ENCODE assay signal across 12 cellular contexts in genomic region chr10:63105811-63106755, GRCh38. TPM values are rescaled to one million over a fixed set of nuclear protein-coding genes. Genes with fewer than 3 reads are reported as not detected.
DNase-seq lines count a peak whose midpoint lies in the region; ATAC-seq and TF ChIP-seq lines count a peak whose summit lies in the region.
"Had no signal": no experiment of that assay in that cellular context is flagged by ENCODE, and none has a peak within 500 bp of the region (broad histone marks: within the 10 kb centered on the region; RNA-seq: fewer than 3 reads in every experiment).

No MANE protein-coding gene starts in this region.

- H3K27me3 Mint-ChIP-seq in osteocyte (ENCODE audit: unreplicated experiment) (no peaks in the 10 kb centered on the region), glutamatergic neuron (ENCODE audit: unreplicated experiment) (peaks cover 1% of the 10 kb centered on the region)

- H3K27ac Mint-ChIP-seq in osteocyte (ENCODE audit: unreplicated experiment) (peak overlapping the region; percentile 63), glutamatergic neuron (ENCODE audit: unreplicated experiment) (no peak overlapping the region)
- H3K27ac Mint-ChIP-seq: activated naive CD8-positive, alpha-beta T cell treated with anti-CD3 and anti-CD28 coated beads for 36 hours; CD8-positive, alpha-beta T cell had no signal

- H3K4me3 ChIP-seq in adipocyte (ENCODE audit: low read length) = peak overlapping the region; percentile 64
- H3K4me3 ChIP-seq in thyroid gland (replicated peaks in 1 of 3) = no peak overlapping the region
- no peak overlapping the region for H3K4me3 ChIP-seq in H7 (ENCODE audit: insufficient read depth, low read depth, low read length)

- H3K36me3 Mint-ChIP-seq in osteocyte (ENCODE audit: unreplicated experiment) (no peaks in the 10 kb centered on the region), glutamatergic neuron (ENCODE audit: unreplicated experiment) (no peaks in the 10 kb centered on the region)
- H3K36me3 Mint-ChIP-seq: activated naive CD8-positive, alpha-beta T cell treated with anti-CD3 and anti-CD28 coated beads for 36 hours; CD8-positive, alpha-beta T cell had no signal

- TF ChIP-seq CTCF in foreskin keratinocyte (conservative IDR thresholded peaks at IDR 0.05) = no peak
- no peak for TF ChIP-seq CTCF in osteocyte (IDR thresholded peaks at IDR 0.05)
- TF ChIP-seq CTCF in glutamatergic neuron (IDR thresholded peaks at IDR 0.05; ENCODE audit: partially characterized antibody, unreplicated experiment) = no peak
- TF ChIP-seq CTCF in thyroid gland (IDR thresholded peaks at IDR 0.05) = no peak
- TF ChIP-seq CTCF in GM10266 (IDR thresholded peaks at IDR 0.05; ENCODE audit: control insufficient read depth, insufficient read depth, low read depth, missing control alignments) = no peak

- no peaks in the 10 kb centered on the region for H3K9me3 ChIP-seq in adipocyte (ENCODE audit: control insufficient read depth, low read length)
- no peaks in the 10 kb centered on the region for H3K9me3 ChIP-seq in thyroid gland

- no peaks in the 10 kb centered on the region for H3K27me3 ChIP-seq in adipocyte (replicated peaks; ENCODE audit: control insufficient read depth, insufficient read depth, low read length)
- no peaks in the 10 kb centered on the region for H3K27me3 ChIP-seq in foreskin keratinocyte
- no peaks in the 10 kb centered on the region for H3K27me3 ChIP-seq in thyroid gland
- no peaks in the 10 kb centered on the region for H3K27me3 ChIP-seq in H7 (ENCODE audit: control insufficient read depth, insufficient read depth, low read length)

- intact Hi-C loops in thyroid gland (cut with DNase I) = no loop called here

- DNase-seq in ELR (ENCODE audit: low read depth) = peak; percentile 74
- DNase-seq in adipocyte (ENCODE audit: low read depth) = peak; percentile 56
- peak; percentile 58 to 83 for DNase-seq in foreskin keratinocyte
- no peak for DNase-seq in osteocyte (ENCODE audit: extremely low spot score, unreplicated experiment)
- DNase-seq in glutamatergic neuron = no peak
- no peak for DNase-seq in thyroid gland
- DNase-seq in GM10266 (ENCODE audit: extremely low spot score) = no peak
- DNase-seq in H7 = no peak
- DNase-seq: activated CD4-positive, alpha-beta T cell treated with anti-CD3 and anti-CD28 coated beads for 1 hour; activated naive CD8-positive, alpha-beta T cell treated with anti-CD3 and anti-CD28 coated beads for 36 hours; CD8-positive, alpha-beta T cell; OCI-M1 had no signal

- H3K4me1 ChIP-seq in adipocyte (ENCODE audit: control insufficient read depth, insufficient read depth, low read length) (peaks cover 13% of the 10 kb centered on the region), foreskin keratinocyte (peaks cover 14% of the 10 kb centered on the region), thyroid gland (no peaks in the 10 kb centered on the region)

- no peaks in the 10 kb centered on the region for H3K36me3 ChIP-seq in adipocyte (ENCODE audit: control insufficient read depth, insufficient read depth, low read length, severe bottlenecking)
- H3K36me3 ChIP-seq in thyroid gland = no peaks in the 10 kb centered on the region
- H3K36me3 ChIP-seq in H7 (replicated peaks; ENCODE audit: control insufficient read depth, insufficient read depth, low read length) = no peaks in the 10 kb centered on the region

- H3K4me3 Mint-ChIP-seq in osteocyte (ENCODE audit: unreplicated experiment) (no peak overlapping the region), glutamatergic neuron (ENCODE audit: unreplicated experiment) (no peak overlapping the region)
- H3K4me3 Mint-ChIP-seq: activated naive CD8-positive, alpha-beta T cell treated with anti-CD3 and anti-CD28 coated beads for 36 hours; CD8-positive, alpha-beta T cell had no signal

- H3K9me3 Mint-ChIP-seq in osteocyte (ENCODE audit: unreplicated experiment) = no peaks in the 10 kb centered on the region
- peaks cover 7% of the 10 kb centered on the region for H3K9me3 Mint-ChIP-seq in glutamatergic neuron (ENCODE audit: unreplicated experiment)
- H3K9me3 Mint-ChIP-seq: activated naive CD8-positive, alpha-beta T cell treated with anti-CD3 and anti-CD28 coated beads for 36 hours; CD8-positive, alpha-beta T cell had no signal

- peak overlapping the region; percentile 97 for H3K27ac ChIP-seq in foreskin keratinocyte
- H3K27ac ChIP-seq in thyroid gland = no peak overlapping the region

- peak overlapping the region; percentile 83 for H3K9ac ChIP-seq in adipocyte (ENCODE audit: low read length)

- H3K4me1 Mint-ChIP-seq in osteocyte (ENCODE audit: unreplicated experiment) (peaks cover 16% of the 10 kb centered on the region), glutamatergic neuron (ENCODE audit: low read depth, unreplicated experiment) (peaks cover 6% of the 10 kb centered on the region)

- ATAC-seq in foreskin keratinocyte = peak; percentile 81
- ATAC-seq: CD8-positive, alpha-beta T cell had no signal

- no peak for TF ChIP-seq POLR2A in thyroid gland (IDR thresholded peaks at IDR 0.05)

- 70% methylated on average over 11 of the region's 11 CpGs for WGBS in thyroid gland, 2 donors

RNA-seq across cellular contexts. Expression of gene NRBF2, which starts 27.0 kb away (rescaled TPM):
- total RNA-seq in foreskin keratinocyte (24.8 and 30.3 TPM in 2 replicates), osteocyte (21.5 and 23.1 TPM in 2 replicates), glutamatergic neuron (ENCODE audit: unreplicated experiment) (31.0 TPM), thyroid gland (10 to 100 TPM in 3 of 4 donors, 1 to 10 TPM in 1; 9.3 to 25.8 (median 15.2) TPM)
- polyA plus RNA-seq in foreskin keratinocyte = 15.8 and 17.1 TPM in 2 replicates
- 27.3 and 31.3 TPM in 2 replicates for total RNA-seq in H7 (2014; rRNA removed; shearing (Covaris generic))

Comparison
In these comparisons a context has a peak if more than half of its experiments do, and no peak if none do; other contexts are left out.
1. DNase-seq: peak in ELR (single experiment), adipocyte (single experiment) and foreskin keratinocyte (2 of 2); none in osteocyte (single experiment), glutamatergic neuron (single experiment), thyroid gland (0 of 2), GM10266 (single experiment) and H7 (single experiment).